In the genomic region with DNA sequence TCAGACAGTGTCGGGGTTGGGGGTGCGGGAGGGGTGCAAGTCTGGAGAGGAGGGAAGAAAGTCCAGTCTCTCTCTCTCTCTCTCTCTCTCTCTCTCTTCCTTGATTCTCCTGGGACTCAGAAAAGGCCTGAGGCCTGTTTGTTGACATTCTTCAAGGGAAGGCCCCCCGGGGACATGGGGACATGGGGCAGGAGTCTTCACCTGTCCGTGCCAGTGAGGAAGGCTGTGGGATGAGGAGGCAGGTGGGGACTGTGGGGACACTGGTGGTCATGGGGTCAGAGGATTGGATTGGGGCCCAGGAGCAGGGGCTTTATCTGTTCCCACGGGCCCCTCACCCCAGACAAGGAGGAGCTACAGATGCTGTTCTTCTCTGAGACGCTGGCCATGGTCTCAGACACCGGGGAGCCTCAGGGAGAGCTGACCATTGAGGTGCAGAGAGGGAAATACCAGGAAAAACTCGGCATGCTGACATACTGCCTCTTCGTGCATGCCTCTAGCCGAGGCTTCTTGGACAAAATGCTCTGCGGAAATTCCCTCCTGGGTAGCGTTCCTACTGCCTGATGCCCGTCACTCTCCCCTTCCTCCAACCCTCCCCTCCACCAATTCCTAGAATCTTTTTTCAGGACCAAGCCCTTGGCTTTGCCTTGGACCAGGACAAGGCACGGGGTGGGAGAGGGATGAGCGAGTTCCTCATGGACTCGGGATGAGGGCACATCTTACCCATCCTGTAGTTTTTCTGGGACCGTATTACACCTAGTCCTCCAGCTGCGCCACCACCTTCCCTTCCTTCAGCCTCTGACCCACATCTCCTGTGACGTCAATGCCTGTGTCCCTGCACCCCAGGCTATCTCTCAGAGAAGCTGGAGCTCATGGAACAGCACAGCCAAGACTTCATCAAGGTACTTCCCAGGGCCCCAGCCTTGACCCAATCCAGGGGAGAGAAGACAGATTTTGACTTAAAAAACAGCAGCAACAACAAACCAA, we compare ENCODE assay signal across 14 cellular contexts. TPM values are rescaled to one million over a fixed set of nuclear protein-coding genes. Genes with fewer than 3 reads are reported as not detected.
A peak's percentile ranks its signal among the peaks of the same experiment; 100 is the strongest.
DNase-seq lines count a peak whose midpoint lies in the region; ATAC-seq and TF ChIP-seq lines count a peak whose summit lies in the region.
"Had no signal": no experiment of that assay in that cellular context is flagged by ENCODE, and none has a peak within 500 bp of the region (broad histone marks: within the 10 kb centered on the region; RNA-seq: fewer than 3 reads in every experiment).

No MANE protein-coding gene starts in this region.

- no peak overlapping the region for H2AK5ac ChIP-seq in IMR-90 (ENCODE audit: low read depth, low read length)

- no peak overlapping the region for H2AK9ac ChIP-seq in IMR-90 (replicated peaks; ENCODE audit: low read depth, low read length, poor library complexity)

- TF ChIP-seq CTCF in C4-2B (conservative IDR thresholded peaks at IDR 0.05) (no peak), IMR-90 (conservative IDR thresholded peaks at IDR 0.05; ENCODE audit: low read depth, low read length) (no peak), osteoblast (IDR thresholded peaks at IDR 0.05; ENCODE audit: extremely low read depth, low read depth, low read length) (no peak)

- TF ChIP-seq POLR2A in IMR-90 (IDR thresholded peaks at IDR 0.05; ENCODE audit: low read depth, low read length), result no peak

- H3K18ac ChIP-seq in IMR-90 (ENCODE audit: low read depth, low read length), result no peak overlapping the region

- H3K23ac ChIP-seq in IMR-90 (ENCODE audit: low read depth, low read length), result no peak overlapping the region

- no peaks in the 10 kb centered on the region for H3K79me1 ChIP-seq in IMR-90 (ENCODE audit: low read depth in 1 of 2, low read length in 2 of 2)

- no peaks in the 10 kb centered on the region for H3K79me2 ChIP-seq in osteoblast (ENCODE audit: insufficient read depth, low read length)

- CTCF ChIA-PET in IMR-90 (lab: Yijun Ruan, JAX), result interaction anchor here (1.0 to 1.3 kb wide), 7 partner anchors 42 to 60 kb away, joined by 3 to 4 read pairs (median 3); no protein-coding TSS in a partner anchor

- H3K36me3 ChIP-seq in IMR-90 (ENCODE audit: control insufficient read depth, insufficient read depth, low read length) (no peaks in the 10 kb centered on the region), endocrine pancreas (ENCODE audit: control insufficient read depth, insufficient read depth, low read length) (no peaks in the 10 kb centered on the region), osteoblast (ENCODE audit: insufficient read depth, low read length) (no peaks in the 10 kb centered on the region)
- H3K36me3 ChIP-seq: brain microvascular endothelial cell, Peyer's patch, vagina had no signal

- in situ Hi-C loops in IMR-90 (cut with MboI; ENCODE audit: low sequenced_read_pairs), result no loop called here

- no peak for DNase-seq in IMR-90
- peak; percentile 79 for DNase-seq in osteoblast (ENCODE audit: insufficient read length, low spot score, missing footprints)
- no peak for DNase-seq in NAMALWA (ENCODE audit: low spot score)
- DNase-seq in NCI-H2196 (lab: John Stamatoyannopoulos, UW; ENCODE audit: unreplicated experiment), result no peak
- no peak for DNase-seq in DMS53 (lab: John Stamatoyannopoulos, UW)

- H2BK120ac ChIP-seq in IMR-90 (ENCODE audit: low read depth, low read length), result no peak overlapping the region

- BruUV-seq in IMR-90 (replicated peaks; lab: Mats Ljungman, UMichigan), result no TSS peak

- POLR2A ChIA-PET in IMR-90 (lab: Charles Lee; ENCODE audit: unreplicated experiment), result no interaction called here

- no peak overlapping the region for H2BK5ac ChIP-seq in IMR-90 (ENCODE audit: low read depth, low read length, poor library complexity, severe bottlenecking)

- dilution Hi-C loops in IMR-90 (cut with HindIII; ENCODE audit: low sequenced_read_pairs, unreplicated experiment), result no loop called here

- H3K27ac ChIP-seq in C4-2B (peak overlapping the region; percentile 10; the same call in 1 of the 2 replicates), IMR-90 (ENCODE audit: insufficient read depth, low read length) (no peak overlapping the region), osteoblast (ENCODE audit: low read depth, low read length) (no peak overlapping the region)
- H3K27ac ChIP-seq: brain microvascular endothelial cell, Peyer's patch, vagina had no signal

- no peak overlapping the region for H4K8ac ChIP-seq in IMR-90 (ENCODE audit: low read depth in 2 of 2, low read length in 2 of 2)

- intact Hi-C loops in IMR-90 (cut with micrococcal nuclease), result no loop called here

- H2BK20ac ChIP-seq in IMR-90 (ENCODE audit: low read depth, low read length), result no peak overlapping the region

- H4K20me1 ChIP-seq in IMR-90 (ENCODE audit: insufficient read depth, low read length) (no peaks in the 10 kb centered on the region), osteoblast (ENCODE audit: insufficient read depth, low read length) (no peaks in the 10 kb centered on the region)

- no peak overlapping the region for H3K4ac ChIP-seq in IMR-90 (ENCODE audit: low read depth, low read length)

- H2AFZ ChIP-seq in IMR-90 (replicated peaks; ENCODE audit: low read length, poor library complexity), result peak overlapping the region; percentile 78
- H2AFZ ChIP-seq in osteoblast (ENCODE audit: low read length), result no peak overlapping the region

- H3K14ac ChIP-seq in IMR-90 (replicated peaks; ENCODE audit: low read depth, low read length), result no peak overlapping the region

- WGBS in IMR-90 (ENCODE audit: extremely low coverage in 2 of 2, insufficient read length in 1 of 2), 2 experiments, result 41% methylated on average over 9 of the region's 19 CpGs; no CpG with 5 or more reads in 1 of the 2 experiments

- H3K9me3 ChIP-seq in IMR-90 (ENCODE audit: control insufficient read depth, insufficient read depth, low read length) (no peaks in the 10 kb centered on the region), endocrine pancreas (ENCODE audit: control insufficient read depth, low read length) (no peaks in the 10 kb centered on the region), osteoblast (ENCODE audit: low read depth, low read length) (no peaks in the 10 kb centered on the region)
- H3K9me3 ChIP-seq: Peyer's patch, vagina had no signal

- H3K9ac ChIP-seq in IMR-90 (ENCODE audit: low read depth, low read length), result no peak overlapping the region
- peak overlapping the region; percentile 16 for H3K9ac ChIP-seq in endocrine pancreas (ENCODE audit: control insufficient read depth, insufficient read depth, low read length)

- 0 out of 2 replicates have a peak, but pooled peaks cover 2% of the 10 kb centered on the region for H3K27me3 ChIP-seq in IMR-90 (ENCODE audit: control insufficient read depth, insufficient read depth, low read length)
- H3K27me3 ChIP-seq in endocrine pancreas (ENCODE audit: control insufficient read depth, insufficient read depth, low read length), result no peaks in the 10 kb centered on the region
- H3K27me3 ChIP-seq in osteoblast (ENCODE audit: insufficient read depth, low read length), result no peaks in the 10 kb centered on the region
- H3K27me3 ChIP-seq: brain microvascular endothelial cell, Peyer's patch, vagina had no signal

- H3K4me2 ChIP-seq in IMR-90 (ENCODE audit: low read depth, low read length) (no peak overlapping the region), osteoblast (ENCODE audit: insufficient read depth, low read length) (no peak overlapping the region)

- ATAC-seq in IMR-90 (ENCODE audit: low read depth), result no peak
- no peak for ATAC-seq in HG03565 (IDR thresholded peaks at IDR 0.05; ENCODE audit: unreplicated experiment)

- no peaks in the 10 kb centered on the region for H3K9me1 ChIP-seq in IMR-90 (ENCODE audit: insufficient read depth, low read length)

- no peak overlapping the region for H2BK15ac ChIP-seq in IMR-90 (ENCODE audit: low read depth, low read length)

- no peak overlapping the region for H4K5ac ChIP-seq in IMR-90 (ENCODE audit: low read depth, low read length)

- TF ChIP-seq RAD21 in IMR-90 (IDR thresholded peaks at IDR 0.05; ENCODE audit: low read length), result no peak

- H3K56ac ChIP-seq in IMR-90 (ENCODE audit: extremely low read depth, insufficient read depth, low read length), result no peak overlapping the region

- H3K4me1 ChIP-seq in IMR-90 (ENCODE audit: control insufficient read depth, insufficient read depth, low read length) (peaks cover 2% of the 10 kb centered on the region; the same call in 1 of the 2 replicates), endocrine pancreas (ENCODE audit: control insufficient read depth, insufficient read depth, low read length) (no peaks in the 10 kb centered on the region), osteoblast (ENCODE audit: insufficient read depth, low read length) (no peaks in the 10 kb centered on the region)
- H3K4me1 ChIP-seq: vagina had no signal

- H3K4me3 ChIP-seq in IMR-90 (ENCODE audit: insufficient read depth, low read depth, low read length) (no peak overlapping the region), endocrine pancreas (ENCODE audit: control insufficient read depth, insufficient read depth, low read length) (no peak overlapping the region), osteoblast (ENCODE audit: insufficient read depth, low read length) (no peak overlapping the region)
- H3K4me3 ChIP-seq: Peyer's patch, vagina had no signal

- H4K91ac ChIP-seq in IMR-90 (ENCODE audit: insufficient read depth, low read depth, low read length), result no peak overlapping the region

TF ChIP-seq in IMR-90, 13 proteins besides CTCF, POLR2A, EP300 and RAD21 (continues in another document):
- TF ChIP-seq CEBPB (IDR thresholded peaks at IDR 0.05; ENCODE audit: low read depth, low read length) (no peak), RCOR1 (IDR thresholded peaks at IDR 0.05; ENCODE audit: insufficient replicate concordance, low read length) (no peak), MXI1 (IDR thresholded peaks at IDR 0.05; ENCODE audit: borderline replicate concordance, low read depth, low read length) (no peak), NFE2L2 (IDR thresholded peaks at IDR 0.05; ENCODE audit: low read depth, low read length) (no peak), SMC3 (IDR thresholded peaks at IDR 0.05; ENCODE audit: low read depth, low read length) (no peak), MAZ (IDR thresholded peaks at IDR 0.05; ENCODE audit: borderline replicate concordance, low read depth, low read length) (no peak)

RNA-seq across cellular contexts. Expression of a gene that starts 0.8 kb away (rescaled TPM):
- total RNA-seq in IMR-90 (2012; rRNA removed) (not detected in 2 replicates), osteoblast (not detected in 2 replicates)
- polyA plus RNA-seq in IMR-90 (2012; rRNA removed), result not detected in 2 replicates
- not detected in 2 replicates for polyA plus RNA-seq in IMR-90 (2012; cell fraction: cytosol; rRNA removed)
- not detected in 2 replicates for polyA plus RNA-seq in IMR-90 (2012; cell fraction: nucleus; rRNA removed; ENCODE audit: low replicate concordance)
- total RNA-seq: activated T-helper 17 cell treated with anti-CD3 and anti-CD28 coated beads, Interleukin-2, amount 50 U/mL, for 72 hours; lower leg skin; MCF 10A; Peyer's patch; vagina had no signal

RNA-seq across cellular contexts. Expression of a gene that starts 24.6 kb away (rescaled TPM):
- total RNA-seq in IMR-90 (2012; rRNA removed) (under 0.01 TPM in 2 replicates), osteoblast (0.29 and 0.36 TPM in 2 replicates)
- polyA plus RNA-seq in IMR-90 (2012; rRNA removed), result 0.03 and 0.07 TPM in 2 replicates
- polyA plus RNA-seq in IMR-90 (2012; cell fraction: cytosol; rRNA removed), result 0.02 and 0.03 TPM in 2 replicates
- 0.06 and 0.07 TPM in 2 replicates for polyA plus RNA-seq in IMR-90 (2012; cell fraction: nucleus; rRNA removed; ENCODE audit: low replicate concordance)

RNA-seq across cellular contexts. Expression of a gene that starts 42.2 kb away (rescaled TPM):
- total RNA-seq in IMR-90 (2012; rRNA removed) (17.5 and 19.7 TPM in 2 replicates), osteoblast (53.3 and 71.7 TPM in 2 replicates)
- 64.3 and 68.2 TPM in 2 replicates for polyA plus RNA-seq in IMR-90 (2012; rRNA removed)
- 61.8 and 79.5 TPM in 2 replicates for polyA plus RNA-seq in IMR-90 (2012; cell fraction: cytosol; rRNA removed)
- 64.2 and 103 TPM in 2 replicates for polyA plus RNA-seq in IMR-90 (2012; cell fraction: nucleus; rRNA removed; ENCODE audit: low replicate concordance)
